ENCODE assay signal across 20 cellular contexts in the genomic region with DNA sequence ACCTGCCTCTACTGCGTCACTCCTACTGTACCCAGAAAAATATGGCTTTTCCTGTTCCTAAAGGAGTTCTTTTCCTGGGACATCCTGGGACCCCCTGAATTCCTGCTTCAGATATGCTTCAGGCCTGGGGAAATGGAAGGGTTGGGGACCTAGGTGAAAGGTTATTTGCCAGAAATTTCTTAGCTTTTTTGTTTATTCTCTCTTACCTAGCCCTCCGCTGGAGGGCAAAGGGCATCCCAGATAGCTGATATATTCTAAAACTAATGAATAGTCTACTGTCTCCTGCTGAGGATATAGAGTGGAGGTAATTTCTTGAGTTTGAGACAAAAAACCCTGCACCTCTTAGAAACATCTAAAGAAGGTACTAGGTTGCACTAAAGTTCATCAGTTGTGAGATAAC. TPM values are rescaled to one million over a fixed set of nuclear protein-coding genes. Genes with fewer than 3 reads are reported as not detected.
DNase-seq lines count a peak whose midpoint lies in the region; ATAC-seq and TF ChIP-seq lines count a peak whose summit lies in the region.
"Had no signal": no experiment of that assay in that cellular context is flagged by ENCODE, and none has a peak within 500 bp of the region (broad histone marks: within the 10 kb centered on the region; RNA-seq: fewer than 3 reads in every experiment).

No MANE protein-coding gene starts in this region.

- H3K79me2 ChIP-seq in GM23338 (replicated peaks; ENCODE audit: insufficient read depth) (peaks cover 8% of the 10 kb centered on the region), hepatocyte (peaks cover 17% of the 10 kb centered on the region), mesendoderm (ENCODE audit: control insufficient read depth, insufficient read depth, low read length) (peaks cover 9% of the 10 kb centered on the region)

- H3K9me2 ChIP-seq in GM23338 (ENCODE audit: insufficient read depth) (no peaks in the 10 kb centered on the region), hepatocyte (replicated peaks; ENCODE audit: insufficient read depth) (no peaks in the 10 kb centered on the region)

- no peak overlapping the region for H3K27ac ChIP-seq in GM23338 (ENCODE audit: low read depth)
- peak overlapping the region; percentile 6 for H3K27ac ChIP-seq in hepatocyte
- H3K27ac ChIP-seq in liver (ENCODE audit: low read depth in 1 of 2, low read length in 2 of 2): no peak overlapping the region
- H3K27ac ChIP-seq in mesendoderm (ENCODE audit: low read depth, low read length): no peak overlapping the region
- H3K27ac ChIP-seq: 22Rv1; A549; BLaER1 treated with 17β-estradiol and CSF1 and Interleukin-3, amounts not matched to agents 10 nM and 100 nM; C4-2B had no signal

- H3K9me3 Mint-ChIP-seq in GM23338: no peaks in the 10 kb centered on the region
- no peaks in the 10 kb centered on the region for H3K9me3 Mint-ChIP-seq in stimulated activated naive B cell treated with anti-CD40 and anti-IgM and Interleukin-4, amounts not matched to agents 10 μg/mL and 1 μg/mL and 100 μg/mL, for 72 hours
- H3K9me3 Mint-ChIP-seq: CD4-positive, alpha-beta T cell; CD8-positive, alpha-beta T cell had no signal

- H3K27me3 Mint-ChIP-seq in GM23338 (ENCODE audit: insufficient read depth, low read depth, poor library complexity): peaks cover 4% of the 10 kb centered on the region
- peaks cover 9% of the 10 kb centered on the region in 2 donors for H3K27me3 Mint-ChIP-seq in stimulated activated naive B cell treated with anti-CD40 and anti-IgM and Interleukin-4, amounts not matched to agents 10 μg/mL and 1 μg/mL and 100 μg/mL, for 72 hours
- H3K27me3 Mint-ChIP-seq: CD4-positive, alpha-beta T cell had no signal

- H2AFZ ChIP-seq in GM23338 (0 out of 2 replicates have a peak overlapping the region, but pooled peaks have one; percentile 28), hepatocyte (no peak overlapping the region)

- H3K18ac ChIP-seq in mesendoderm (ENCODE audit: low read length): no peak overlapping the region

- no peak overlapping the region for H2AK5ac ChIP-seq in mesendoderm (ENCODE audit: low read length)

- DNase-seq in GM23338 (ENCODE audit: low spot score): no peak
- DNase-seq in hepatocyte (ENCODE audit: low spot score): no peak
- no peak for DNase-seq in stimulated activated naive B cell treated with anti-CD40 and anti-IgM and Interleukin-4, amounts not matched to agents 10 μg/mL and 1 μg/mL and 100 μg/mL, for 72 hours
- DNase-seq in NCI-H2107 treated with DMSO at 0.1 percent for 48 hours (lab: John Stamatoyannopoulos, UW; ENCODE audit: unreplicated experiment): no peak
- DNase-seq in NCI-H128 (lab: John Stamatoyannopoulos, UW; ENCODE audit: unreplicated experiment): no peak
- no peak for DNase-seq in HAP-1 (ENCODE audit: low spot score in 2 of 2)
- no peak for DNase-seq in mesendoderm
- DNase-seq: AML-193; Caco-2; Calu3; CD4-positive, alpha-beta T cell; CD8-positive, alpha-beta T cell; DMS79 treated with DMSO at 0.1 percent for 48 hours; GF-D8 had no signal

- H3K23ac ChIP-seq in mesendoderm (ENCODE audit: low read length): no peak overlapping the region

- peaks cover 3% of the 10 kb centered on the region; the same call in 1 of the 2 replicates for H4K20me1 ChIP-seq in GM23338 (replicated peaks; ENCODE audit: insufficient read depth)
- H4K20me1 ChIP-seq in hepatocyte (ENCODE audit: insufficient read depth, poor library complexity, severe bottlenecking): no peaks in the 10 kb centered on the region

- H3K4me1 ChIP-seq in GM23338 (ENCODE audit: insufficient read depth) (0 out of 2 replicates have a peak, but pooled peaks cover 3% of the 10 kb centered on the region), hepatocyte (ENCODE audit: insufficient read depth) (peaks cover 20% of the 10 kb centered on the region), liver (ENCODE audit: control insufficient read depth in 4 of 4, insufficient read depth in 4 of 4, low read length in 3 of 4) (peaks cover 3 to 72% (median 60%) of the 10 kb centered on the region in 4 donors), HAP-1 (peaks cover 7% of the 10 kb centered on the region), mesendoderm (ENCODE audit: control insufficient read depth, low read depth, low read length) (peaks cover 3% of the 10 kb centered on the region)

- H4K8ac ChIP-seq in mesendoderm (ENCODE audit: low read depth, low read length): no peak overlapping the region

- H3K36me3 Mint-ChIP-seq in GM23338 (ENCODE audit: low read depth): no peaks in the 10 kb centered on the region
- peaks cover 0 to 4% of the 10 kb centered on the region in 2 donors for H3K36me3 Mint-ChIP-seq in stimulated activated naive B cell treated with anti-CD40 and anti-IgM and Interleukin-4, amounts not matched to agents 10 μg/mL and 1 μg/mL and 100 μg/mL, for 72 hours

- WGBS in hepatocyte (ENCODE audit: low lambda C conversion rate, missing lambda C conversion rate): 77% methylated on average over 2 of the region's 2 CpGs
- WGBS in liver: 51% methylated on average over 2 of the region's 2 CpGs
- no CpG with 5 or more reads among the region's 2 CpGs for WGBS in mesendoderm (ENCODE audit: extremely low coverage, insufficient coverage, low lambda C conversion rate)

- H3K4me3 Mint-ChIP-seq in GM23338: no peak overlapping the region
- H3K4me3 Mint-ChIP-seq in stimulated activated naive B cell treated with anti-CD40 and anti-IgM and Interleukin-4, amounts not matched to agents 10 μg/mL and 1 μg/mL and 100 μg/mL, for 72 hours: no peak overlapping the region
- H3K4me3 Mint-ChIP-seq: B cell; CD4-positive, alpha-beta T cell; CD8-positive, alpha-beta T cell had no signal

- H3K79me1 ChIP-seq in mesendoderm (ENCODE audit: low read length): peaks cover 3% of the 10 kb centered on the region

- H3F3A ChIP-seq in GM23338 (replicated peaks; ENCODE audit: low read depth): no peaks in the 10 kb centered on the region

- no peak overlapping the region for H3K27ac Mint-ChIP-seq in GM23338
- H3K27ac Mint-ChIP-seq in stimulated activated naive B cell treated with anti-CD40 and anti-IgM and Interleukin-4, amounts not matched to agents 10 μg/mL and 1 μg/mL and 100 μg/mL, for 72 hours: peak overlapping the region; percentile 66
- H3K27ac Mint-ChIP-seq: B cell; CD4-positive, alpha-beta T cell; CD8-positive, alpha-beta T cell had no signal

- H3K9ac ChIP-seq in liver (ENCODE audit: low read depth in 1 of 2, low read length in 2 of 2) (no peak overlapping the region), mesendoderm (ENCODE audit: low read length) (no peak overlapping the region)
- H3K9ac ChIP-seq: BLaER1 treated with 17β-estradiol and CSF1 and Interleukin-3, amounts not matched to agents 10 nM and 100 nM had no signal

- ATAC-seq in GM23338: no peak
- no peak for ATAC-seq in stimulated activated naive B cell treated with anti-CD40 and anti-IgM and Interleukin-4, amounts not matched to agents 10 μg/mL and 1 μg/mL and 100 μg/mL, for 72 hours (replicated peaks)
- ATAC-seq: A549; CD8-positive, alpha-beta T cell had no signal

- TF ChIP-seq RAD21 in liver (IDR thresholded peaks at IDR 0.05): no peak

- H3K27me3 ChIP-seq in GM23338 (ENCODE audit: insufficient read depth) (no peaks in the 10 kb centered on the region), hepatocyte (no peaks in the 10 kb centered on the region), liver (ENCODE audit: control insufficient read depth in 4 of 4, insufficient read depth in 4 of 4, low read length in 3 of 4) (no peaks in the 10 kb centered on the region), HAP-1 (ENCODE audit: low read depth) (no peaks in the 10 kb centered on the region), mesendoderm (ENCODE audit: insufficient read depth, low read length, poor library complexity) (no peaks in the 10 kb centered on the region)
- H3K27me3 ChIP-seq: BLaER1 treated with 17β-estradiol and CSF1 and Interleukin-3, amounts not matched to agents 10 nM and 100 nM had no signal

- H2BK120ac ChIP-seq in mesendoderm (ENCODE audit: low read depth, low read length): no peak overlapping the region

- H3K9me3 ChIP-seq in hepatocyte (ENCODE audit: low read depth): no peaks in the 10 kb centered on the region
- no peaks in the 10 kb centered on the region for H3K9me3 ChIP-seq in liver (ENCODE audit: control insufficient read depth in 4 of 4, low read length in 3 of 4)
- H3K9me3 ChIP-seq in HAP-1: no peaks in the 10 kb centered on the region
- H3K9me3 ChIP-seq: A549; BLaER1 treated with 17β-estradiol and CSF1 and Interleukin-3, amounts not matched to agents 10 nM and 100 nM; Caco-2 had no signal

- H3K4ac ChIP-seq in mesendoderm (ENCODE audit: low read depth, low read length): no peak overlapping the region

- H3K56ac ChIP-seq in mesendoderm (ENCODE audit: low read length): no peak overlapping the region

- H4K5ac ChIP-seq in mesendoderm (ENCODE audit: low read length): no peak overlapping the region

- no peaks in the 10 kb centered on the region for H3K36me3 ChIP-seq in GM23338 (ENCODE audit: insufficient read depth)
- H3K36me3 ChIP-seq in hepatocyte (replicated peaks; ENCODE audit: insufficient read depth, low read depth): no peaks in the 10 kb centered on the region
- no peaks in the 10 kb centered on the region for H3K36me3 ChIP-seq in liver (ENCODE audit: control insufficient read depth in 4 of 4, insufficient read depth in 3 of 4, low read depth in 1 of 4, low read length in 3 of 4)
- H3K36me3 ChIP-seq in HAP-1 (replicated peaks): no peaks in the 10 kb centered on the region
- no peaks in the 10 kb centered on the region for H3K36me3 ChIP-seq in mesendoderm (ENCODE audit: control insufficient read depth, insufficient read depth, low read length)
- H3K36me3 ChIP-seq: BLaER1 treated with 17β-estradiol and CSF1 and Interleukin-3, amounts not matched to agents 10 nM and 100 nM had no signal

- no peak overlapping the region for H3K4me3 ChIP-seq in GM23338
- no peak overlapping the region for H3K4me3 ChIP-seq in hepatocyte
- no peak overlapping the region for H3K4me3 ChIP-seq in liver (ENCODE audit: low read depth in 1 of 3, low read length in 3 of 3)
- H3K4me3 ChIP-seq in HAP-1: no peak overlapping the region
- no peak overlapping the region for H3K4me3 ChIP-seq in mesendoderm (ENCODE audit: low read length)
- H3K4me3 ChIP-seq: A549; BLaER1 treated with 17β-estradiol and CSF1 and Interleukin-3, amounts not matched to agents 10 nM and 100 nM had no signal

- H3K4me2 ChIP-seq in GM23338 (no peak overlapping the region), hepatocyte (no peak overlapping the region), mesendoderm (ENCODE audit: low read length) (no peak overlapping the region)
- H3K4me2 ChIP-seq: A549; BLaER1 treated with 17β-estradiol and CSF1 and Interleukin-3, amounts not matched to agents 10 nM and 100 nM had no signal

- no peak overlapping the region for H2BK15ac ChIP-seq in mesendoderm (replicated peaks; ENCODE audit: low read depth)

- peaks cover 6% of the 10 kb centered on the region; the same call in 2 of the 3 replicates for H3K4me1 Mint-ChIP-seq in GM23338
- peaks cover 8 to 21% of the 10 kb centered on the region in 2 donors for H3K4me1 Mint-ChIP-seq in stimulated activated naive B cell treated with anti-CD40 and anti-IgM and Interleukin-4, amounts not matched to agents 10 μg/mL and 1 μg/mL and 100 μg/mL, for 72 hours

- no peak overlapping the region for H2BK5ac ChIP-seq in mesendoderm (ENCODE audit: low read length)

- in situ Hi-C loops in HAP-1 (cut with MboI; ENCODE audit: low sequenced_read_pairs): no loop called here

- TF ChIP-seq CTCF in GM23338 (conservative IDR thresholded peaks at IDR 0.05; ENCODE audit: low read depth in 2 of 2) (no peak), hepatocyte (IDR thresholded peaks at IDR 0.05; ENCODE audit: poor library complexity) (no peak), liver (IDR thresholded peaks at IDR 0.05; ENCODE audit: low read depth, low read length, missing input control) (no peak)

RNA-seq across cellular contexts. Expression of a gene that starts 3.6 kb away (rescaled TPM):
- 12.3 and 13.9 TPM in 2 replicates for total RNA-seq in GM23338 (2014; rRNA removed; shearing (Covaris generic))
- polyA plus RNA-seq in GM23338 (2016; fragmentation: Nextera tagmentation; extraction: Ambion mirVana) (14.4 and 16.9 TPM in 2 replicates), hepatocyte (20.9 and 23.2 TPM in 2 replicates), liver (10 to 100 TPM in 1 of 2 donors, 1 to 10 TPM in 1; 4.0 to 20.3 TPM)
- total RNA-seq in hepatocyte (30.3 and 35.7 TPM in 2 replicates), liver (10 to 100 TPM; 14.6 to 19.5 TPM)
- 7.8 TPM for polyA plus RNA-seq in mesendoderm (2013, experiment 1 of 2)
- polyA plus RNA-seq in mesendoderm (2013, experiment 2 of 2): 8.1 TPM
